Comparison of ENCODE assay signal across 9 cellular contexts in genomic region chr16:4529085-4530060, GRCh38. TPM values are rescaled to one million over a fixed set of nuclear protein-coding genes. Genes with fewer than 3 reads are reported as not detected.
A peak's percentile ranks its signal among the peaks of the same experiment; 100 is the strongest.
DNase-seq lines count a peak whose midpoint lies in the region; ATAC-seq and TF ChIP-seq lines count a peak whose summit lies in the region.
"Had no signal": no experiment of that assay in that cellular context is flagged by ENCODE, and none has a peak within 500 bp of the region (broad histone marks: within the 10 kb centered on the region; RNA-seq: fewer than 3 reads in every experiment).

No MANE protein-coding gene starts in this region.

- no peak overlapping the region for H3K4me3 ChIP-seq in KMS-11 (IDR thresholded peaks at IDR 0.05; ENCODE audit: insufficient read depth, low read depth, low read length)

- peaks cover 37% of the 10 kb centered on the region; the same call in 1 of the 2 replicates for H3K79me2 ChIP-seq in KMS-11 (ENCODE audit: insufficient read depth, low read depth)

- H3K36me3 ChIP-seq in KMS-11 (ENCODE audit: insufficient read depth): no peaks in the 10 kb centered on the region; the same call in 1 of the 2 replicates

- no peaks in the 10 kb centered on the region for H3K27me3 Mint-ChIP-seq in central memory CD8-positive, alpha-beta T cell
- no peaks in the 10 kb centered on the region for H3K27me3 Mint-ChIP-seq in nephron (ENCODE audit: low read depth)

- no peak for ATAC-seq in central memory CD8-positive, alpha-beta T cell (replicated peaks; ENCODE audit: extremely low read depth, poor library complexity, severe bottlenecking)
- ATAC-seq in GM19452 (IDR thresholded peaks at IDR 0.05; ENCODE audit: unreplicated experiment): no peak

- no peaks in the 10 kb centered on the region for H4K20me1 ChIP-seq in KMS-11 (ENCODE audit: insufficient read depth)

- peak overlapping the region; percentile 46 for H3K27ac Mint-ChIP-seq in central memory CD8-positive, alpha-beta T cell (ENCODE audit: low read depth)
- peak overlapping the region; percentile 52 to 83 (median 75) for H3K27ac Mint-ChIP-seq in nephron

- H3K36me3 Mint-ChIP-seq in central memory CD8-positive, alpha-beta T cell (ENCODE audit: insufficient read depth): peaks cover 9% of the 10 kb centered on the region
- peaks cover 17% of the 10 kb centered on the region for H3K36me3 Mint-ChIP-seq in nephron (ENCODE audit: low read depth)

- H3K4me1 ChIP-seq in KMS-11 (ENCODE audit: low read depth, poor library complexity, severe bottlenecking): peaks cover 42% of the 10 kb centered on the region

- TF ChIP-seq CTCF in KMS-11 (conservative IDR thresholded peaks at IDR 0.05; ENCODE audit: low read depth, low read length) (no peak; the same call in 1 of the 2 replicates), nephron (IDR thresholded peaks at IDR 0.05; ENCODE audit: unreplicated experiment in 3 of 3) (no peak)

- peaks cover 13% of the 10 kb centered on the region for H3K4me1 Mint-ChIP-seq in central memory CD8-positive, alpha-beta T cell
- H3K4me1 Mint-ChIP-seq in nephron: peaks cover 31% of the 10 kb centered on the region

- peak overlapping the region; percentile 7 for H3K4me3 Mint-ChIP-seq in central memory CD8-positive, alpha-beta T cell
- H3K4me3 Mint-ChIP-seq in nephron: peak overlapping the region in 1 of 3 experiments; percentile 4

- H3K4me2 ChIP-seq in KMS-11: peak overlapping the region; percentile 81

- peak overlapping the region; percentile 81 for H2AFZ ChIP-seq in KMS-11 (ENCODE audit: low read depth)

- DNase-seq in G401 (ENCODE audit: low spot score): peak; percentile 47
- DNase-seq in central memory CD8-positive, alpha-beta T cell (ENCODE audit: low spot score in 2 of 2): no peak
- DNase-seq in NCI-H82 treated with DMSO at 0.1 percent for 48 hours (lab: John Stamatoyannopoulos, UW; ENCODE audit: unreplicated experiment): no peak
- no peak for DNase-seq in anterior cingulate cortex (lab: John Stamatoyannopoulos, UW)
- no peak for DNase-seq in middle frontal gyrus (ENCODE audit: extremely low spot score, low spot score)
- DNase-seq: right cardiac atrium had no signal

- H3K9ac ChIP-seq in KMS-11: peak overlapping the region; percentile 62

- peak overlapping the region; percentile 93 for H3K27ac ChIP-seq in KMS-11

- no peaks in the 10 kb centered on the region for H3K9me3 Mint-ChIP-seq in central memory CD8-positive, alpha-beta T cell
- H3K9me3 Mint-ChIP-seq in nephron: no peaks in the 10 kb centered on the region

- in situ Hi-C loops in G401 (cut with HindIII; ENCODE audit: low sequenced_read_pairs): no loop called here

- H3K27me3 ChIP-seq in KMS-11 (ENCODE audit: insufficient read depth, low read depth): no peaks in the 10 kb centered on the region

RNA-seq across cellular contexts. Expression of gene CDIP1, which starts 9.2 kb away (rescaled TPM):
- 12.4 and 17.2 TPM in 2 replicates for total RNA-seq in G401 (2014; rRNA removed; shearing (Covaris generic))

RNA-seq across cellular contexts. Expression of gene C16orf96, which starts 26.8 kb away (rescaled TPM):
- 0.17 TPM in 1 of 2 replicates, not detected in the other for total RNA-seq in G401 (2014; rRNA removed; shearing (Covaris generic))

RNA-seq across cellular contexts. Expression of gene HMOX2, which starts 53.2 kb away (rescaled TPM):
- 94.3 and 99.9 TPM in 2 replicates for total RNA-seq in G401 (2014; rRNA removed; shearing (Covaris generic))

RNA-seq across cellular contexts. Expression of gene NMRAL1, which starts 54.9 kb away (rescaled TPM):
- total RNA-seq in G401 (2014; rRNA removed; shearing (Covaris generic)): 166 and 212 TPM in 2 replicates
